Comparison of ENCODE assay signal across 2 cellular contexts in the genomic region with DNA sequence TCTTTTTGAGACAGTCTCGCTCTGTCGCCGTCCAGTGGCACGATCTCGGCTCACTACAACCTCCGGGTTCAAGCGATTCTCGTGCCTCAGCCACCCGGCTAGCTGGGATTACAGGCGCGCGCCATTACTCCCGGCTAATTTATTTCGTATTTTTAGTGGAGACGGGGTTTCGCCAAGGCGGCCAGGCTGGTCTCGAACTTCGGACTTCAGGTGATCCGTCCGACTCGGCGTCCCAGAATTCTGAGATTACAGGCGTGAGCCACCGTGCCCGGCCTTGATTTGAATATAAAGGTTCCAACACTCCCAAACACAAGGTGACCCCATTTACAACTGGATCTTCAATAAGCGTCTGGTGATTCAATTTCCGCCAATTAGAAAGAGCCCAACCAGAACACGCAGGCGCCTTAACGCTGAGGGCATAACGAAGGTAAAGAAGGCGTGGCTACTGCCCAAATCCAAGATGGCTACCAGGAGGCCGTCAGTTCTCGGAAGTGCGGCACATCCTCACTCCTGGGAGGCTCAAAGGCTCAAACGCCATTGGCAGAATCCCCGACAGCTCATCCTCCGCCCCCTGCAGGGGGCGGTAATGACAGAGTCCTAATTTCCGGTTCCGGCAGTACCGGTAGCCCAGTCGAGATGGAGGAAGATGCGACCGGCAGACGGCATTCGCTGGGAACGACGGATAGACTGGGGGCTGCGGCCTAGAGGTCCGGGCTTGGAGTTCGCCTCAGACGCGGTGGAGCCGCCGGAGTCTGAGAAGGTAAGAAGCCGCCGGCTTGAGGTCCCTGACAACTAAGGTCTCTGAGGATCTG.
TF ChIP-seq lines count a peak whose summit lies in the region.

A gene with protein sequence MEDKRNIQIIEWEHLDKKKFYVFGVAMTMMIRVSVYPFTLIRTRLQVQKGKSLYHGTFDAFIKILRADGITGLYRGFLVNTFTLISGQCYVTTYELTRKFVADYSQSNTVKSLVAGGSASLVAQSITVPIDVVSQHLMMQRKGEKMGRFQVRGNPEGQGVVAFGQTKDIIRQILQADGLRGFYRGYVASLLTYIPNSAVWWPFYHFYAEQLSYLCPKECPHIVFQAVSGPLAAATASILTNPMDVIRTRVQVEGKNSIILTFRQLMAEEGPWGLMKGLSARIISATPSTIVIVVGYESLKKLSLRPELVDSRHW (plus strand): TSS at position 617 of the 812 bp plus-strand sequence. CDS start 5,744 bp downstream, outside the sequence.

TF ChIP-seq in HCT116, 20 proteins besides CTCF, POLR2A, EP300 and RAD21 (continued from another document):
- TF ChIP-seq CBX3 (IDR thresholded peaks at IDR 0.05; ENCODE audit: low read depth) (no peak), ELF1 (IDR thresholded peaks at IDR 0.05; ENCODE audit: borderline replicate concordance, low read depth) (peak; percentile 78), SIN3A (IDR thresholded peaks at IDR 0.05; ENCODE audit: low read depth) (peak; percentile 11; the same call in 1 of the 2 replicates), SRF (IDR thresholded peaks at IDR 0.05; ENCODE audit: low read depth) (no peak; the same call in 1 of the 2 replicates), ZNF274 (IDR thresholded peaks at IDR 0.05; ENCODE audit: low read depth, low read length) (no peak), JUND (IDR thresholded peaks at IDR 0.05) (no peak), TCF7L2 (IDR thresholded peaks at IDR 0.05; ENCODE audit: borderline replicate concordance, extremely low read depth, insufficient read depth, insufficient read length) (peak; percentile 50), EZH2phosphoT487 (IDR thresholded peaks at IDR 0.05; ENCODE audit: borderline replicate concordance) (no peak), EZH2 (IDR thresholded peaks at IDR 0.05) (no peak), YY1 (IDR thresholded peaks at IDR 0.05; ENCODE audit: extremely low read depth, insufficient replicate concordance, low read depth, low read length) (peak; percentile 99), FOSL1 (IDR thresholded peaks at IDR 0.05; ENCODE audit: low read depth) (no peak)
- TF ChIP-seq, protein P1, sequence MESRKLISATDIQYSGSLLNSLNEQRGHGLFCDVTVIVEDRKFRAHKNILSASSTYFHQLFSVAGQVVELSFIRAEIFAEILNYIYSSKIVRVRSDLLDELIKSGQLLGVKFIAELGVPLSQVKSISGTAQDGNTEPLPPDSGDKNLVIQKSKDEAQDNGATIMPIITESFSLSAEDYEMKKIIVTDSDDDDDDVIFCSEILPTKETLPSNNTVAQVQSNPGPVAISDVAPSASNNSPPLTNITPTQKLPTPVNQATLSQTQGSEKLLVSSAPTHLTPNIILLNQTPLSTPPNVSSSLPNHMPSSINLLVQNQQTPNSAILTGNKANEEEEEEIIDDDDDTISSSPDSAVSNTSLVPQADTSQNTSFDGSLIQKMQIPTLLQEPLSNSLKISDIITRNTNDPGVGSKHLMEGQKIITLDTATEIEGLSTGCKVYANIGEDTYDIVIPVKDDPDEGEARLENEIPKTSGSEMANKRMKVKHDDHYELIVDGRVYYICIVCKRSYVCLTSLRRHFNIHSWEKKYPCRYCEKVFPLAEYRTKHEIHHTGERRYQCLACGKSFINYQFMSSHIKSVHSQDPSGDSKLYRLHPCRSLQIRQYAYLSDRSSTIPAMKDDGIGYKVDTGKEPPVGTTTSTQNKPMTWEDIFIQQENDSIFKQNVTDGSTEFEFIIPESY (IDR thresholded peaks at IDR 0.05; ENCODE audit: extremely low read depth, insufficient replicate concordance, low read length): peak; percentile 1
- TF ChIP-seq, protein P2, sequence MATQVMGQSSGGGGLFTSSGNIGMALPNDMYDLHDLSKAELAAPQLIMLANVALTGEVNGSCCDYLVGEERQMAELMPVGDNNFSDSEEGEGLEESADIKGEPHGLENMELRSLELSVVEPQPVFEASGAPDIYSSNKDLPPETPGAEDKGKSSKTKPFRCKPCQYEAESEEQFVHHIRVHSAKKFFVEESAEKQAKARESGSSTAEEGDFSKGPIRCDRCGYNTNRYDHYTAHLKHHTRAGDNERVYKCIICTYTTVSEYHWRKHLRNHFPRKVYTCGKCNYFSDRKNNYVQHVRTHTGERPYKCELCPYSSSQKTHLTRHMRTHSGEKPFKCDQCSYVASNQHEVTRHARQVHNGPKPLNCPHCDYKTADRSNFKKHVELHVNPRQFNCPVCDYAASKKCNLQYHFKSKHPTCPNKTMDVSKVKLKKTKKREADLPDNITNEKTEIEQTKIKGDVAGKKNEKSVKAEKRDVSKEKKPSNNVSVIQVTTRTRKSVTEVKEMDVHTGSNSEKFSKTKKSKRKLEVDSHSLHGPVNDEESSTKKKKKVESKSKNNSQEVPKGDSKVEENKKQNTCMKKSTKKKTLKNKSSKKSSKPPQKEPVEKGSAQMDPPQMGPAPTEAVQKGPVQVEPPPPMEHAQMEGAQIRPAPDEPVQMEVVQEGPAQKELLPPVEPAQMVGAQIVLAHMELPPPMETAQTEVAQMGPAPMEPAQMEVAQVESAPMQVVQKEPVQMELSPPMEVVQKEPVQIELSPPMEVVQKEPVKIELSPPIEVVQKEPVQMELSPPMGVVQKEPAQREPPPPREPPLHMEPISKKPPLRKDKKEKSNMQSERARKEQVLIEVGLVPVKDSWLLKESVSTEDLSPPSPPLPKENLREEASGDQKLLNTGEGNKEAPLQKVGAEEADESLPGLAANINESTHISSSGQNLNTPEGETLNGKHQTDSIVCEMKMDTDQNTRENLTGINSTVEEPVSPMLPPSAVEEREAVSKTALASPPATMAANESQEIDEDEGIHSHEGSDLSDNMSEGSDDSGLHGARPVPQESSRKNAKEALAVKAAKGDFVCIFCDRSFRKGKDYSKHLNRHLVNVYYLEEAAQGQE (IDR thresholded peaks at IDR 0.05; ENCODE audit: low read depth): no peak
- TF ChIP-seq, protein P3, sequence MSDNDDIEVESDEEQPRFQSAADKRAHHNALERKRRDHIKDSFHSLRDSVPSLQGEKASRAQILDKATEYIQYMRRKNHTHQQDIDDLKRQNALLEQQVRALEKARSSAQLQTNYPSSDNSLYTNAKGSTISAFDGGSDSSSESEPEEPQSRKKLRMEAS (IDR thresholded peaks at IDR 0.05): peak; percentile 59

TF ChIP-seq in neural cell, 6 proteins besides CTCF, POLR2A, EP300 and RAD21 (continued from another document):
- TF ChIP-seq, protein P2 (IDR thresholded peaks at IDR 0.05; ENCODE audit: borderline replicate concordance): peak; percentile 60
- peak; percentile 80 for TF ChIP-seq TAF1 (IDR thresholded peaks at IDR 0.05; ENCODE audit: low read depth)
- peak; percentile 94 for TF ChIP-seq POLR2AphosphoS5 (IDR thresholded peaks at IDR 0.05)
- peak; percentile 37 for TF ChIP-seq SMC3 (conservative IDR thresholded peaks at IDR 0.05; ENCODE audit: poor library complexity)
